ENCODE assay signal across 7 cellular contexts in the genomic region with DNA sequence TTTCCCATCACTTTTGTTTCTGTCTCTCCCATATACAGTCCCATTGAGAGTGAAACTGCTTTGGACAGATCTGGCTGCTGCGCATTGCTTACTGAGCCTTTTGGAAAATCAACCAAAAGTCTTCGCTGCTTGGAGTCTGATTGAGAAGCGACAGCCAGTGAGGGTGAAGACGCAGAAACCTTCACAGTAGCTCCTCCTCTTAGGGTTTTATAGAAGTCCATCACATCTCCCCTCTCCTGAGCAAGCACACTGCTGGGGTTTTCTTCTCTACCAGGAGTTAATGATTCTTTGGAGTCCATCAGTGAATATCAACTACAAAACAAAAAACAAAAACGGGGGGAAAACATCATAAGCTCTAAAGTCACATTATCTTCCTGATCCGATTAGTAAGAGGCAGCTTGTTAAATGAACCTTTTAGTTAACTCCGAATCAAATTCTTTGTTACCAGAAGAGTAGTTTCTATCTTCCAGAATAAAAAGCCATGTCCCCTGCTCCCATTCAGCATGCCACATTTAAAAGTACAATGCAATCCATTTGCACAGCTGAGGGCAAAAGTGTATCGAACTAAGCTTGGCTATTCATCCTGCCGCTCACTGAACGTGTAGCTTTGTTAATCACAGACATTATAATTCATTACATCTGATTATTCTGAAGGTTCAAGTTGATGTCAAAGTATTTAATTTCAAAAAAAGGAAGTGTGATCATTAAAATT. TPM values are rescaled to one million over a fixed set of nuclear protein-coding genes. Genes with fewer than 3 reads are reported as not detected.
DNase-seq lines count a peak whose midpoint lies in the region; ATAC-seq and TF ChIP-seq lines count a peak whose summit lies in the region.

No MANE protein-coding gene starts in this region.

- H3K27me3 ChIP-seq in RWPE2 (ENCODE audit: insufficient read depth, poor library complexity, severe bottlenecking) (no peaks in the 10 kb centered on the region), skeletal muscle tissue (ENCODE audit: control insufficient read depth in 3 of 3, insufficient read depth in 3 of 3, low read length in 3 of 3) (no peaks in the 10 kb centered on the region)

- peaks cover 45% of the 10 kb centered on the region for H3K36me3 ChIP-seq in RWPE2 (ENCODE audit: low read depth)
- H3K36me3 ChIP-seq in skeletal muscle tissue (ENCODE audit: control insufficient read depth in 3 of 3, insufficient read depth in 3 of 3, low read length in 3 of 3) = peaks cover 0 to 8% (median 7%) of the 10 kb centered on the region in 3 donors

- ATAC-seq in RWPE2 (ENCODE audit: low read depth) = no peak
- ATAC-seq in GM18517 (IDR thresholded peaks at IDR 0.05; ENCODE audit: unreplicated experiment) = no peak

- TF ChIP-seq CTCF in RWPE2 (IDR thresholded peaks at IDR 0.05; ENCODE audit: poor library complexity, severe bottlenecking) (no peak), fibroblast of pulmonary artery (IDR thresholded peaks at IDR 0.05; ENCODE audit: low read length, missing control alignments) (no peak)

- H3K27ac ChIP-seq in RWPE2 (ENCODE audit: poor library complexity, severe bottlenecking) = peak overlapping the region; percentile 94
- H3K27ac ChIP-seq in skeletal muscle tissue (ENCODE audit: low read depth, low read length) = peak overlapping the region; percentile 98

- H3K4me3 ChIP-seq in RWPE2 (ENCODE audit: severe bottlenecking) (peak overlapping the region; percentile 87), fibroblast of pulmonary artery (replicated peaks; ENCODE audit: low read depth, low read length) (peak overlapping the region; percentile 84), skeletal muscle tissue (ENCODE audit: low read length in 3 of 3) (peak overlapping the region; percentile 68 to 90 (median 71))

- DNase-seq in H4 (ENCODE audit: low spot score) (peak; percentile 66), RWPE2 (ENCODE audit: low spot score) (no peak), fibroblast of pulmonary artery (ENCODE audit: low read depth) (peak; percentile 38), SK-N-DZ (ENCODE audit: low spot score) (no peak), HuH-7.5 (ENCODE audit: low spot score) (no peak)

- H3K4me1 ChIP-seq in RWPE2 (ENCODE audit: insufficient read depth, poor library complexity, severe bottlenecking) (peaks cover 58% of the 10 kb centered on the region), skeletal muscle tissue (ENCODE audit: control insufficient read depth in 3 of 3, insufficient read depth in 3 of 3, low read length in 3 of 3) (peaks cover 4 to 17% (median 15%) of the 10 kb centered on the region in 3 donors)

- H3K9ac ChIP-seq in skeletal muscle tissue (ENCODE audit: low read depth in 1 of 3, low read length in 3 of 3) = peak overlapping the region; percentile 89 to 94 (median 91)

- H3K9me3 ChIP-seq in RWPE2 (ENCODE audit: severe bottlenecking) (no peaks in the 10 kb centered on the region), skeletal muscle tissue (ENCODE audit: control insufficient read depth in 3 of 3, low read length in 3 of 3) (no peaks in the 10 kb centered on the region)

RNA-seq across cellular contexts. Expression of a gene that starts 2.8 kb away (rescaled TPM):
- total RNA-seq in H4 (2014; rRNA removed; shearing (Covaris generic)) = 47.9 and 55.5 TPM in 2 replicates
- 76.7 TPM for total RNA-seq in skeletal muscle tissue
- 3.9 and 4.6 TPM in 2 replicates for polyA plus RNA-seq in SK-N-DZ (2014; cell fraction: cytosol; rRNA removed)
- 4.1 and 4.4 TPM in 2 replicates for polyA plus RNA-seq in SK-N-DZ (2014; cell fraction: nucleus; rRNA removed)

Comparison
In these comparisons a context has a peak if more than half of its experiments do, and no peak if none do; other contexts are left out.
1. DNase-seq: peak in H4 (single experiment) and fibroblast of pulmonary artery (single experiment); none in RWPE2 (single experiment), SK-N-DZ (single experiment) and HuH-7.5 (single experiment).
2. Peak in every context shown above with its lines, with median percentiles within 50 percentile points of each other: H3K4me3 ChIP-seq.